In the genomic region with DNA sequence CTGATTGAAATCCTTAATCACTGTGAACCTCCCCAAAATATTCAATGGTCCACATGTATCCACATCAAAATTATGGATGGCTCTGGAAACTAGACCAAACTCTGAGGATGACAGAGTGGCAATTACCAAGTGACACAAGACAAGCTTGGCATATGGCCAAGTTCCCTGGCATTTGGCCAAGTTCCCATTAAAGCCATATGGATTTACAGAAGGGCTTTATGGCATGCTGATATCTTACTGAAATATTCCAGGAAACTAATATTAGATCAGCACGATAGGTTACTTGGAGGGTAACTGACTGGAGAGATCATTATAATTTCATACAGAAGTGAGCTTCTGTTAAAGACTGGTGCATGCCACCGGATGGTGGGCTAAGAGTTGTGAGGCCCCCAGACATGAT, we compare ENCODE assay signal across 14 cellular contexts. TPM values are rescaled to one million over a fixed set of nuclear protein-coding genes. Genes with fewer than 3 reads are reported as not detected.
DNase-seq lines count a peak whose midpoint lies in the region; ATAC-seq, FAIRE-seq and TF ChIP-seq lines count a peak whose summit lies in the region.
"Had no signal": no experiment of that assay in that cellular context is flagged by ENCODE, and none has a peak within 500 bp of the region (broad histone marks: within the 10 kb centered on the region; RNA-seq: fewer than 3 reads in every experiment).

No MANE protein-coding gene starts in this region.

- no peaks in the 10 kb centered on the region for H3K79me2 ChIP-seq in HepG2 (ENCODE audit: insufficient read depth, low read length)

- H3K27me3 Mint-ChIP-seq in activated CD4-positive, alpha-beta T cell treated with anti-CD3 and anti-CD28 coated beads, Interleukin-2, amount 10 ng/mL, durations not matched to agents 24 days and 14 days, result no peaks in the 10 kb centered on the region

- POLR2A ChIA-PET in HepG2 (lab: Yijun Ruan, JAX), result no interaction called here

- ATAC-seq in HepG2 (no peak), right lobe of liver (no peak)
- ATAC-seq: upper lobe of right lung had no signal

- H3K4me1 Mint-ChIP-seq in activated CD4-positive, alpha-beta T cell treated with anti-CD3 and anti-CD28 coated beads, Interleukin-2, amount 10 ng/mL, durations not matched to agents 24 days and 14 days, result peaks cover 33% of the 10 kb centered on the region

- no peak overlapping the region for H3K9ac ChIP-seq in HepG2 (ENCODE audit: insufficient read depth, low read depth, low read length)

- intact Hi-C loops in HepG2 (cut with micrococcal nuclease; ENCODE audit: unreplicated experiment), result no loop called here
- intact Hi-C loops in right lobe of liver (cut with DNase I), result no loop called here
- intact Hi-C loops in ascending aorta (cut with DNase I), result no loop called here
- intact Hi-C loops in activated CD4-positive, alpha-beta T cell treated with anti-CD3 and anti-CD28 coated beads, Interleukin-2, amount 10 ng/mL, durations not matched to agents 24 days and 14 days (cut with micrococcal nuclease), result loop anchor here (5.0 kb wide), 1 partner anchor 87 kb away; no protein-coding TSS in a partner anchor

- no peak overlapping the region for H2AFZ ChIP-seq in HepG2 (ENCODE audit: low read length)

- no peak overlapping the region for H3K27ac Mint-ChIP-seq in activated CD4-positive, alpha-beta T cell treated with anti-CD3 and anti-CD28 coated beads, Interleukin-2, amount 10 ng/mL, durations not matched to agents 24 days and 14 days

- no peak overlapping the region for H3K4me3 Mint-ChIP-seq in activated CD4-positive, alpha-beta T cell treated with anti-CD3 and anti-CD28 coated beads, Interleukin-2, amount 10 ng/mL, durations not matched to agents 24 days and 14 days

- H3K4me1 ChIP-seq in HepG2 (ENCODE audit: insufficient read depth, low read length) (no peaks in the 10 kb centered on the region), right lobe of liver (no peaks in the 10 kb centered on the region), ascending aorta (no peaks in the 10 kb centered on the region)
- H3K4me1 ChIP-seq: upper lobe of right lung had no signal

- H3K27ac ChIP-seq in HepG2 (ENCODE audit: extremely low read length, insufficient read depth, low read length) (no peak overlapping the region), right lobe of liver (no peak overlapping the region), ascending aorta (no peak overlapping the region)
- H3K27ac ChIP-seq: HL-60, upper lobe of right lung had no signal

- no peak for TF ChIP-seq RAD21 in HepG2 (CRISPR knock-in tag; IDR thresholded peaks at IDR 0.05)

- no peaks in the 10 kb centered on the region for H3K36me3 ChIP-seq in HepG2 (replicated peaks in 1 of 2; ENCODE audit: control insufficient read depth in 1 of 2, insufficient read depth in 2 of 2, low read length in 2 of 2)
- H3K36me3 ChIP-seq in right lobe of liver, result no peaks in the 10 kb centered on the region
- no peaks in the 10 kb centered on the region for H3K36me3 ChIP-seq in ascending aorta
- H3K36me3 ChIP-seq: upper lobe of right lung had no signal

- WGBS in HepG2 (ENCODE audit: low lambda C conversion rate), result 87% methylated on average over 2 of the region's 2 CpGs
- 85% methylated on average over 2 of the region's 2 CpGs for WGBS in right lobe of liver (ENCODE audit: insufficient coverage, low coverage, low lambda C conversion rate, missing lambda C conversion rate)

- H3K9me3 ChIP-seq in HepG2 (ENCODE audit: low read length), result no peaks in the 10 kb centered on the region
- no peaks in the 10 kb centered on the region for H3K9me3 ChIP-seq in right lobe of liver
- no peaks in the 10 kb centered on the region for H3K9me3 ChIP-seq in ascending aorta
- H3K9me3 ChIP-seq: upper lobe of right lung had no signal

- TF ChIP-seq POLR2A in HepG2 (IDR thresholded peaks at IDR 0.05; ENCODE audit: insufficient read depth in 1 of 2, low read depth in 2 of 2, low read length in 2 of 2) (no peak), right lobe of liver (IDR thresholded peaks at IDR 0.05) (no peak)

- no peak for DNase-seq in HepG2 (ENCODE audit: low spot score)
- no peak for DNase-seq in right lobe of liver
- peak; percentile 67 for DNase-seq in NCI-H524 treated with DMSO at 0.1 percent for 48 hours (lab: John Stamatoyannopoulos, UW)
- DNase-seq in cerebellum (ENCODE audit: low spot score), result peak; percentile 46
- DNase-seq in ascending aorta (ENCODE audit: low spot score in 2 of 2), result no peak
- DNase-seq in activated CD4-positive, alpha-beta T cell treated with anti-CD3 and anti-CD28 coated beads, Interleukin-2, amount 10 ng/mL, durations not matched to agents 24 days and 14 days, result no peak
- no peak for DNase-seq in AG20443 (ENCODE audit: low spot score)
- no peak for DNase-seq in hepatic stellate cell (ENCODE audit: low spot score)
- DNase-seq: midbrain, NCI-H526 treated with DMSO at 0.1 percent for 48 hours, T1000, upper lobe of right lung had no signal

- CTCF ChIA-PET in HepG2 (lab: Yijun Ruan, JAX; ENCODE audit: low intra/inter-chr PET ratio, low total read pairs), result no interaction called here

- no peak overlapping the region for H3K4me2 ChIP-seq in HepG2 (ENCODE audit: low read depth, low read length)

- no peak for TF ChIP-seq CTCF in HepG2 (CRISPR knock-in tag; IDR thresholded peaks at IDR 0.05)
- TF ChIP-seq CTCF in right lobe of liver (IDR thresholded peaks at IDR 0.05), result no peak
- TF ChIP-seq CTCF in ascending aorta (IDR thresholded peaks at IDR 0.05), result no peak

- no peaks in the 10 kb centered on the region for H3K9me3 Mint-ChIP-seq in activated CD4-positive, alpha-beta T cell treated with anti-CD3 and anti-CD28 coated beads, Interleukin-2, amount 10 ng/mL, durations not matched to agents 24 days and 14 days

- H3K36me3 Mint-ChIP-seq in activated CD4-positive, alpha-beta T cell treated with anti-CD3 and anti-CD28 coated beads, Interleukin-2, amount 10 ng/mL, durations not matched to agents 24 days and 14 days (ENCODE audit: low read depth), result peaks cover 2% of the 10 kb centered on the region

- no peaks in the 10 kb centered on the region for H4K20me1 ChIP-seq in HepG2 (ENCODE audit: insufficient read depth, low read length)

- H3K27me3 ChIP-seq in HepG2 (ENCODE audit: control insufficient read depth in 1 of 2, insufficient read depth in 2 of 2, low read length in 2 of 2) (peaks cover 0 to 11% of the 10 kb centered on the region in 2 experiments; a peak in 2 of 5 replicates), right lobe of liver (no peaks in the 10 kb centered on the region), ascending aorta (no peaks in the 10 kb centered on the region)
- H3K27me3 ChIP-seq: upper lobe of right lung had no signal

- no TSS peak for BruUV-seq in HepG2 (replicated peaks; lab: Mats Ljungman, UMichigan)

- H3K4me3 ChIP-seq in HepG2 (replicated peaks in 1 of 3; ENCODE audit: insufficient read depth in 1 of 3, low read depth in 2 of 3, low read length in 3 of 3) (no peak overlapping the region), right lobe of liver (no peak overlapping the region), ascending aorta (no peak overlapping the region)
- H3K4me3 ChIP-seq: upper lobe of right lung had no signal

- in situ Hi-C loops in HepG2 (cut with HindIII; ENCODE audit: extremely low pct_ligation_motif_present, low pct_unique_long_range_greater_than_20kb), result no loop called here

- no peak for FAIRE-seq in HepG2 (lab: Jason Lieb, UNC)
- FAIRE-seq: colon had no signal

- TF ChIP-seq EP300 in HepG2 (IDR thresholded peaks at IDR 0.05; ENCODE audit: low read depth in 2 of 2, low read length in 2 of 2) (no peak), HepG2 (CRISPR knock-in tag; IDR thresholded peaks at IDR 0.05; ENCODE audit: borderline replicate concordance) (no peak)

TF ChIP-seq in HepG2, 621 proteins besides CTCF, POLR2A, EP300 and RAD21:
- no peak for TF ChIP-seq KLF9 (CRISPR knock-in tag; IDR thresholded peaks at IDR 0.05; ENCODE audit: low read depth)
- TF ChIP-seq LCORL (IDR thresholded peaks at IDR 0.05), result peak; percentile 97
- no peak for TF ChIP-seq LCORL (CRISPR knock-in tag; IDR thresholded peaks at IDR 0.05)

RNA-seq across cellular contexts. Expression of a gene that starts 21.9 kb away (rescaled TPM):
- 17.3 and 20.3 TPM in 2 replicates for total RNA-seq in HepG2 (2016; rRNA removed; fragmentation: Illumina TruSeq; extraction: Trizol)
- total RNA-seq in HepG2 (2016; cell fraction: cytosol; rRNA removed; fragmentation: Illumina TruSeq; extraction: Trizol; ENCODE audit: low read depth), result 2.1 and 2.4 TPM in 2 replicates
- 15.6 and 19.2 TPM in 2 replicates for total RNA-seq in HepG2 (2016; cell fraction: insoluble cytoplasmic fraction; rRNA removed; fragmentation: Illumina TruSeq; extraction: Trizol)
- total RNA-seq in HepG2 (2016; cell fraction: membrane; rRNA removed; fragmentation: Illumina TruSeq; extraction: Trizol), result 7.9 and 8.5 TPM in 2 replicates
- total RNA-seq in HepG2 (2016; cell fraction: nucleus; rRNA removed; fragmentation: Illumina TruSeq; extraction: Trizol), result 28.3 and 35.1 TPM in 2 replicates
- polyA plus RNA-seq in HepG2 (2011; rRNA removed), result 8.6 and 10.1 TPM in 2 replicates
- 4.7 and 8.3 TPM in 2 replicates for polyA plus RNA-seq in HepG2 (2011; cell fraction: cytosol; rRNA removed)
- 3.9 and 5.3 TPM in 2 replicates for polyA plus RNA-seq in HepG2 (2011; cell fraction: nucleus; rRNA removed)
- polyA plus RNA-seq in HepG2 (2012), result 18.5 and 21.2 TPM in 2 replicates
- 1.3 and 1.4 TPM in 2 replicates for polyA plus RNA-seq in HepG2 (2016; cell fraction: cytosol; fragmentation: Illumina TruSeq; extraction: Trizol; ENCODE audit: low read depth)
- 13.9 and 14.3 TPM in 2 replicates for polyA plus RNA-seq in HepG2 (2016; cell fraction: insoluble cytoplasmic fraction; fragmentation: Illumina TruSeq; extraction: Trizol; ENCODE audit: low read depth)
- polyA plus RNA-seq in HepG2 (2016; cell fraction: membrane; fragmentation: Illumina TruSeq; extraction: Trizol; ENCODE audit: low read depth), result 3.6 and 4.3 TPM in 2 replicates
- 26.8 and 27.2 TPM in 2 replicates for polyA plus RNA-seq in HepG2 (2016; cell fraction: nucleus; fragmentation: Illumina TruSeq; extraction: Trizol; ENCODE audit: insufficient read depth, low read depth)
- 0.05 and 16.1 TPM in 2 replicates for polyA minus RNA-seq in HepG2 (2011; rRNA and poly(A)+ RNA removed; ENCODE audit: low replicate concordance)
- polyA minus RNA-seq in HepG2 (2011; cell fraction: cytosol; rRNA and poly(A)+ RNA removed), result 17.0 and 18.7 TPM in 2 replicates
- polyA minus RNA-seq in HepG2 (2011; cell fraction: nucleus; rRNA and poly(A)+ RNA removed), result 20.2 and 23.0 TPM in 2 replicates
- total RNA-seq in right lobe of liver, result 10 to 100 TPM; 10.4 to 30.1 (median 15.6) TPM
- total RNA-seq in cerebellum, result 73.6 TPM
- total RNA-seq in ascending aorta, result 10.9 TPM
- total RNA-seq in activated CD4-positive, alpha-beta T cell treated with anti-CD3 and anti-CD28 coated beads, Interleukin-2, amount 10 ng/mL, durations not matched to agents 24 days and 14 days, result 25.3 and 26.3 TPM in 2 replicates

Comparison
In these comparisons a context has a peak if more than half of its experiments do, and no peak if none do; other contexts are left out.
1. DNase-seq: peak in NCI-H524 treated with DMSO at 0.1 percent for 48 hours (single experiment) and cerebellum (single experiment); none in HepG2 (single experiment), right lobe of liver (0 of 3), ascending aorta (0 of 2), activated CD4-positive, alpha-beta T cell treated with anti-CD3 and anti-CD28 coated beads, Interleukin-2, amount 10 ng/mL, durations not matched to agents 24 days and 14 days (single experiment), AG20443 (single experiment) and hepatic stellate cell (single experiment).